ENCODE assay signal across 8 cellular contexts in the genomic region with DNA sequence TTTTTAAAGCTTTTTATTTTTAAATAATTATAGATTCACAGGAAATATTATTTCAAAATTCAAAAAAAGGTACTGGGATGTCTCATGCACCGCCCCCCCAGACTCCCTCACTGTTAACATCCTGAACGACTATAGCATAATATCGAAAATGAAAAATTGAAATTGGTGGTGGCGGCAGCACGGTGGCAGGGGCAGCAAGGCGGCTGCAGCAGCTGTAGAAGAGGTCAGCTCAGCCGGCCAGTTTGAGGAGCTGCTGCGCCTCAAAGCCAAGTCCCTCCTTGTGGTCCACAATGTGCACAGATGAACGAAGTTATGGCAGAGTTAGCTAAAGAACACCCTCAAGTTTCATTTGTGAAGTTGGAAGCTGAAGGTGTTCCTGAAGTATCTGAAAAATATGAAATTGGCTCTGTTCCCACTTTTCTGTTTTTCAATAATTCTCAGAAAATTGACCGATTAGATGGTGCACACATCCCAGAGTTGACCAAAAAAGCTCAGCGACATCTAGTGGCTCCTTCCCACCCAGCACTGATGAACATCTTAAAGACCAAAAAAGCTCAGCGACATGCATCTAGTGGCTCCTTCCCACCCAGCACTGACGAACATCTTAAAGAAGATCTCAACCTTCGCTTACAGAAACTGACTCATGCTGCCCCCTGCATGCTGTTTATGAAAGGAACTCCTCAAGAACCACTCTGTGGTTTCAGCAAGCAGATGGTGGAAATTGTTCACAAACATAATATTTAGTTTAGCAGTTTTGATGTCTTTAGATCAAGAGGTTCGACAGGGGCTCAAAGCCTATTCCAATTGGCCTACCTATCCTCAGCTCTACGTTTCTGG.
DNase-seq lines count a peak whose midpoint lies in the region; ATAC-seq, FAIRE-seq and TF ChIP-seq lines count a peak whose summit lies in the region.

No MANE protein-coding gene starts in this region.

- ATAC-seq in HG02938 (IDR thresholded peaks at IDR 0.05; ENCODE audit: unreplicated experiment), result peak; percentile 93
- ATAC-seq in activated CD8-positive, alpha-beta memory T cell treated with anti-CD3 and anti-CD28 coated beads, Interleukin-2, amount 10 ng/mL, durations not matched to agents 7 days and 5 days, result peak; percentile 100

- peaks cover 1% of the 10 kb centered on the region for H3K36me3 Mint-ChIP-seq in activated CD8-positive, alpha-beta memory T cell treated with anti-CD3 and anti-CD28 coated beads, Interleukin-2, amount 10 ng/mL, durations not matched to agents 7 days and 5 days
- H3K36me3 Mint-ChIP-seq in nephron progenitor cell (ENCODE audit: low read depth), result peaks cover 17% of the 10 kb centered on the region

- H3K4me1 Mint-ChIP-seq in activated CD8-positive, alpha-beta memory T cell treated with anti-CD3 and anti-CD28 coated beads, Interleukin-2, amount 10 ng/mL, durations not matched to agents 7 days and 5 days, result peaks cover 18% of the 10 kb centered on the region
- H3K4me1 Mint-ChIP-seq in nephron progenitor cell, result no peaks in the 10 kb centered on the region

- intact Hi-C loops in esophagus muscularis mucosa (cut with DNase I), result no loop called here
- intact Hi-C loops in thyroid gland (cut with DNase I), result no loop called here

- no peaks in the 10 kb centered on the region for H3K9me3 ChIP-seq in esophagus muscularis mucosa
- no peaks in the 10 kb centered on the region for H3K9me3 ChIP-seq in thyroid gland

- no peaks in the 10 kb centered on the region for H3K9me3 Mint-ChIP-seq in activated CD8-positive, alpha-beta memory T cell treated with anti-CD3 and anti-CD28 coated beads, Interleukin-2, amount 10 ng/mL, durations not matched to agents 7 days and 5 days (ENCODE audit: low read depth)
- peaks cover 8% of the 10 kb centered on the region for H3K9me3 Mint-ChIP-seq in nephron progenitor cell

- no peak for TF ChIP-seq POLR2A in esophagus muscularis mucosa (IDR thresholded peaks at IDR 0.05; ENCODE audit: low read depth)
- TF ChIP-seq POLR2A in thyroid gland (IDR thresholded peaks at IDR 0.05), result no peak

- peak overlapping the region; percentile 53 for H3K4me3 Mint-ChIP-seq in activated CD8-positive, alpha-beta memory T cell treated with anti-CD3 and anti-CD28 coated beads, Interleukin-2, amount 10 ng/mL, durations not matched to agents 7 days and 5 days
- H3K4me3 Mint-ChIP-seq in nephron progenitor cell, result no peak overlapping the region

- FAIRE-seq in GM18507 (lab: Jason Lieb, UNC), result peak; percentile 73

- H3K27ac ChIP-seq in esophagus muscularis mucosa (replicated peaks in 1 of 4) (no peak overlapping the region), thyroid gland (no peak overlapping the region)

- H3K4me1 ChIP-seq in esophagus muscularis mucosa (peaks cover 0 to 7% (median 2%) of the 10 kb centered on the region in 4 donors), thyroid gland (peaks cover 0 to 9% of the 10 kb centered on the region in 2 donors)

- no peak overlapping the region for H3K4me3 ChIP-seq in esophagus muscularis mucosa
- H3K4me3 ChIP-seq in thyroid gland (replicated peaks in 1 of 3), result no peak overlapping the region

- TF ChIP-seq CTCF in esophagus muscularis mucosa (IDR thresholded peaks at IDR 0.05) (peak; percentile 42 to 64 (median 47)), nephron progenitor cell (IDR thresholded peaks at IDR 0.05) (peak; percentile 42), thyroid gland (IDR thresholded peaks at IDR 0.05) (peak; percentile 31 to 57 (median 38))

- TF ChIP-seq EP300 in esophagus muscularis mucosa (IDR thresholded peaks at IDR 0.05), result no peak

- H3K27me3 ChIP-seq in esophagus muscularis mucosa (no peaks in the 10 kb centered on the region), thyroid gland (no peaks in the 10 kb centered on the region)

- H3K36me3 ChIP-seq in esophagus muscularis mucosa (no peaks in the 10 kb centered on the region), thyroid gland (no peaks in the 10 kb centered on the region)

- peak overlapping the region; percentile 67 for H3K27ac Mint-ChIP-seq in activated CD8-positive, alpha-beta memory T cell treated with anti-CD3 and anti-CD28 coated beads, Interleukin-2, amount 10 ng/mL, durations not matched to agents 7 days and 5 days
- H3K27ac Mint-ChIP-seq in nephron progenitor cell, result no peak overlapping the region

- H3K27me3 Mint-ChIP-seq in activated CD8-positive, alpha-beta memory T cell treated with anti-CD3 and anti-CD28 coated beads, Interleukin-2, amount 10 ng/mL, durations not matched to agents 7 days and 5 days, result peaks cover 17% of the 10 kb centered on the region
- H3K27me3 Mint-ChIP-seq in nephron progenitor cell (ENCODE audit: low read depth, poor library complexity), result no peaks in the 10 kb centered on the region

- WGBS in esophagus muscularis mucosa, result 59% methylated on average over 16 of the region's 16 CpGs
- 44 to 48% methylated on average over 16 of the region's 16 CpGs for WGBS in thyroid gland, 2 donors

- in situ Hi-C loops in ACHN (cut with HindIII; ENCODE audit: low pct_ligation_motif_present, low pct_unique_long_range_greater_than_20kb, low sequenced_read_pairs), result no loop called here

- CTCF ChIA-PET in activated CD8-positive, alpha-beta memory T cell treated with anti-CD3 and anti-CD28 coated beads, Interleukin-2, amount 10 ng/mL, durations not matched to agents 7 days and 5 days (lab: Charles Lee), result interaction anchor here (0.6 to 3.3 kb wide), 38 partner anchors 10 to 698 kb away, joined by 3 to 32 read pairs (median 4); a partner anchor contains a TSS

- DNase-seq in ACHN (peak; percentile 7), GM18507 (ENCODE audit: extremely low spot score, insufficient read length, low read depth) (no peak), NCI-H82 (lab: John Stamatoyannopoulos, UW) (peak; percentile 78), esophagus muscularis mucosa (ENCODE audit: extremely low spot score) (no peak), nephron progenitor cell (peak; percentile 16), thyroid gland (peak in 1 of 2 donors; percentile 24)
- peak; percentile 75 for DNase-seq in activated CD8-positive, alpha-beta memory T cell treated with anti-CD3 and anti-CD28 coated beads, Interleukin-2, amount 10 ng/mL, durations not matched to agents 7 days and 5 days

Comparison
In these comparisons a context has a peak if more than half of its experiments do, and no peak if none do; other contexts are left out.
1. DNase-seq: peak in ACHN (single experiment), NCI-H82 (single experiment), activated CD8-positive, alpha-beta memory T cell treated with anti-CD3 and anti-CD28 coated beads, Interleukin-2, amount 10 ng/mL, durations not matched to agents 7 days and 5 days (single experiment) and nephron progenitor cell (single experiment); none in GM18507 (single experiment) and esophagus muscularis mucosa (single experiment).
2. Peak in every context shown above with its lines, with median percentiles within 50 percentile points of each other: CTCF ChIP-seq.